1 cellular context compared by ENCODE assay signal in the genomic region with DNA sequence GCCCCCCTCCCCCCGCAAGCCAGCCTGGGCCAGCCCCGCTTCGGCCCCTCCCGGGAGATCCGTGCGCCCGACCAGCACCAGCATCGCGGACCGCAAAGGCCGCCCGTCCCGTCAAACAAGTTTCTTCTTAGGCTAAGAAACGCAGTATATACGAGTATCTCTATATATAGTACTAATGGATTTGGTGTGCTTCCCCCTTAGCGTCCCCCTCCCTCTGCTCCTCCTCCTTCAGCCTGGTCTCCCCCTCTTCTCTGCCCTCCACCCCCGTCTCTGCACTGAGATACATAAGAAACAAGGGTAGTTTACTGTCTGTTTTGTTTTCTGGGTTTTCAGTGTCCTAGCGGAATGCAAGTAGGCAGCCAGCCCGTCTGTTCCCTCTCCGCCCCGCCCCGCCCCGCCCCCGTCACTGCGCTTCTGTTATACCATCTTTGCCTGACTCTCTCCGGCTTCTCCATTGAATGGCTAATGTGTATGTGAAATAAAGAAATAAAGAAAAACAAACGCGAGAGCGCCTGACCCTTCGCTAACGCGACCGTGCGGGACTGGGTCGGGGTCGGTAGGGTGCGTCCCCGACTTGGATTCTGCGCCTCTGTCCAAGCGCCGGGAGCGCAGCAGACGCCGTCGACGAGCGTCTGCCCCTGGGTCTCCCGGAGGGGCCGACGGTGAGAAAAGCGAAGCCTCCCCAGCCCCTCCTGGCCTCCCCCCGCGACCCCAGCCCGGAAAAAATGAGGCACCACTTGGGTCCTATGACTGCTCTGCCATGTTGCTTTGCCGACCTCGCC.
A peak's percentile ranks its signal among the peaks of the same experiment; 100 is the strongest.
TF ChIP-seq lines count a peak whose summit lies in the region.

No MANE protein-coding gene starts in this region.

TF ChIP-seq in H1, 55 proteins besides CTCF, POLR2A, EP300 and RAD21:
- TF ChIP-seq ASH2L (IDR thresholded peaks at IDR 0.05; ENCODE audit: low read length) (peak; percentile 11), CHD1 (IDR thresholded peaks at IDR 0.05; ENCODE audit: low read depth, low read length) (no peak)
